Comparison of ENCODE assay signal across 24 cellular contexts in genomic region chr17:41939044-41939695, GRCh38. TPM values are rescaled to one million over a fixed set of nuclear protein-coding genes. Genes with fewer than 3 reads are reported as not detected.
DNase-seq lines count a peak whose midpoint lies in the region; ATAC-seq and TF ChIP-seq lines count a peak whose summit lies in the region.
"Had no signal": no experiment of that assay in that cellular context is flagged by ENCODE, and none has a peak within 500 bp of the region (broad histone marks: within the 10 kb centered on the region; RNA-seq: fewer than 3 reads in every experiment).

No MANE protein-coding gene starts in this region.

- no peaks in the 10 kb centered on the region for H3K9me3 ChIP-seq in lower lobe of right lung
- H3K9me3 ChIP-seq: HAP-1, Peyer's patch had no signal

- no peak overlapping the region for H3K4me3 ChIP-seq in fibroblast of villous mesenchyme (ENCODE audit: low read depth, low read length)
- no peak overlapping the region for H3K4me3 ChIP-seq in lower lobe of right lung
- H3K4me3 ChIP-seq: GM12878, GM23248, HAP-1, Peyer's patch had no signal

- H3K27me3 ChIP-seq in lower lobe of right lung (ENCODE audit: low read depth): no peaks in the 10 kb centered on the region
- H3K27me3 ChIP-seq: Peyer's patch had no signal

- H3K4me1 ChIP-seq in lower lobe of right lung: no peaks in the 10 kb centered on the region
- H3K4me1 ChIP-seq: HAP-1 had no signal

- TF ChIP-seq CTCF in fibroblast of villous mesenchyme (IDR thresholded peaks at IDR 0.05; ENCODE audit: insufficient read depth, low read depth, low read length) (no peak), lower lobe of right lung (IDR thresholded peaks at IDR 0.05) (no peak)

- peak; percentile 75 for DNase-seq in D341Med (ENCODE audit: low spot score)
- peak; percentile 49 for DNase-seq in DMS79 treated with DMSO at 0.1 percent for 48 hours (lab: John Stamatoyannopoulos, UW)
- peak; percentile 64 for DNase-seq in NCI-H69 (lab: John Stamatoyannopoulos, UW)
- DNase-seq in fibroblast of villous mesenchyme (ENCODE audit: low read depth): peak; percentile 24
- no peak for DNase-seq in cortex of kidney (lab: John Stamatoyannopoulos, UW)
- DNase-seq in lower lobe of right lung: no peak
- DNase-seq: AML-193; C1 segment of cervical spinal cord; CD8-positive, alpha-beta T cell; DND-41; GM23248; KG1; NCI-H1092 treated with DMSO at 0.1 percent for 48 hours; NCI-H146; NCI-H2081; NCI-H446; NCI-H774; Peyer's patch; T-cell had no signal

- intact Hi-C loops in lower lobe of right lung (cut with DNase I): no loop called here

- peaks cover 12% of the 10 kb centered on the region for H3K36me3 ChIP-seq in lower lobe of right lung
- H3K36me3 ChIP-seq: HAP-1, Peyer's patch had no signal

- ATAC-seq in HG02571 (IDR thresholded peaks at IDR 0.05; ENCODE audit: unreplicated experiment) (no peak), lower lobe of right lung (no peak)
- ATAC-seq: CD8-positive, alpha-beta T cell; GM12878; HepG2; T-cell had no signal

- H3K27ac ChIP-seq in lower lobe of right lung: no peak overlapping the region
- H3K27ac ChIP-seq: GM23248, HL-60, Peyer's patch had no signal

RNA-seq across cellular contexts. Expression of gene ODAD4, which starts 8.8 kb away (rescaled TPM):
- total RNA-seq in fibroblast of villous mesenchyme: 0.43 and 0.64 TPM in 2 replicates
- 5.4 TPM for total RNA-seq in lower lobe of right lung

RNA-seq across cellular contexts. Expression of gene ACLY, which starts 20.4 kb away (rescaled TPM):
- total RNA-seq in fibroblast of villous mesenchyme: 400 and 446 TPM in 2 replicates
- 105 TPM for total RNA-seq in lower lobe of right lung

RNA-seq across cellular contexts. Expression of gene CNP, which starts 27.4 kb away (rescaled TPM):
- total RNA-seq in fibroblast of villous mesenchyme: 94.6 and 98.6 TPM in 2 replicates
- total RNA-seq in lower lobe of right lung: 46.3 TPM

Comparison
In these comparisons a context has a peak if more than half of its experiments do, and no peak if none do; other contexts are left out.
1. DNase-seq: peak in D341Med (single experiment), DMS79 treated with DMSO at 0.1 percent for 48 hours (single experiment), NCI-H69 (single experiment) and fibroblast of villous mesenchyme (single experiment); none in cortex of kidney (single experiment) and lower lobe of right lung (single experiment).